In the genomic region with DNA sequence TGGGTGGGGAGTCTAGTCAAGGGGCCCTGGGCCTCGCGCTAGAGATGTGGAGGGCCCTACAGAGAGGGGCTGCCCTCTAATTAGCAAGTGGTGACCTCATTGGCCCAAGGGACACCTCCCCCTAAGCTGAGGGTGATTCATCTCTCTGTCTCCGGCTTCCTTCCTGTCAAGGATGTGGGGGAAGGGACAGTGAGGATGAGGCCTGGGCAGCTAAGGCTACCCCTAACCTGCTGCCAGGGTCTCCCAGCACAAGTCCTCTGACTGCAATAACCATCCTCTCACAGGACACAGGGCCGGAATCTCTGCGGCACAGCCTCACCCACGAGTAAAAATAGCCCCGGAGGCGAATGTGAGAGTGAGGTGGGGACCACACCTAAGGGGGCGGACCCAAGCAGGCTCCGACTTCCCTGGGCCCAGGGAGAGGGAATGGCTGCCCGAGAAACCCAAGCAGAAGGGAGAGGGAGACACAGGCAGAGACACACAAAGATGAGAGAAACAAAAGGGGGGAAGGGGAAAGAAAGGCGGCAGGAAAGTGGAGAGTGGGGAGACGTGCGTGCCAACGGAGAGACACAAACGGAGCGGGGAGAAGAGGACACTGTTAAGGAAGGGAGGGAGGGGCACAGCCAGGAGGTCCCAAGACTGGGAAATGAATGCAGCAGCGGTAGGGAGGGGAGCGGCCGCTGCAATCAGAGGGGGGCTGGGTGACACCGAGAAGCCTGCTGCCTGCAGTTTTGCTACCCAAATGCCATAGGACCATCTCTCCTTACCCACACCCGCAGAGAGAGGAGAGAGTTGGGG, we compare ENCODE assay signal across 1 cellular context.
TF ChIP-seq lines count a peak whose summit lies in the region.

No MANE protein-coding gene starts in this region.

TF ChIP-seq in K562, 482 proteins besides CTCF, POLR2A, EP300 and RAD21 (continues in another document):
- TF ChIP-seq DMBX1 (CRISPR knock-in tag; IDR thresholded peaks at IDR 0.05; ENCODE audit: borderline replicate concordance) = peak; percentile 66
- TF ChIP-seq, protein P1, sequence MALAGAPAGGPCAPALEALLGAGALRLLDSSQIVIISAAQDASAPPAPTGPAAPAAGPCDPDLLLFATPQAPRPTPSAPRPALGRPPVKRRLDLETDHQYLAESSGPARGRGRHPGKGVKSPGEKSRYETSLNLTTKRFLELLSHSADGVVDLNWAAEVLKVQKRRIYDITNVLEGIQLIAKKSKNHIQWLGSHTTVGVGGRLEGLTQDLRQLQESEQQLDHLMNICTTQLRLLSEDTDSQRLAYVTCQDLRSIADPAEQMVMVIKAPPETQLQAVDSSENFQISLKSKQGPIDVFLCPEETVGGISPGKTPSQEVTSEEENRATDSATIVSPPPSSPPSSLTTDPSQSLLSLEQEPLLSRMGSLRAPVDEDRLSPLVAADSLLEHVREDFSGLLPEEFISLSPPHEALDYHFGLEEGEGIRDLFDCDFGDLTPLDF (CRISPR knock-in tag; IDR thresholded peaks at IDR 0.05) = no peak
- TF ChIP-seq ARHGAP35 (IDR thresholded peaks at IDR 0.05; ENCODE audit: partially characterized antibody) = peak; percentile 85
- TF ChIP-seq RCOR1 (IDR thresholded peaks at IDR 0.05; ENCODE audit: borderline replicate concordance in 1 of 2, low read depth in 2 of 2, low read length in 2 of 2) = peak in 1 of 2 experiments; percentile 95; a peak in 2 of 4 replicates
- peak; percentile 26 for TF ChIP-seq HNRNPLL (IDR thresholded peaks at IDR 0.05; ENCODE audit: low read depth, low read length, poor library complexity, severe bottlenecking)
- TF ChIP-seq HDAC6 (IDR thresholded peaks at IDR 0.05; ENCODE audit: low read depth, low read length) = no peak
- TF ChIP-seq LARP7 (IDR thresholded peaks at IDR 0.05) = peak; percentile 99
- TF ChIP-seq, protein P2, sequence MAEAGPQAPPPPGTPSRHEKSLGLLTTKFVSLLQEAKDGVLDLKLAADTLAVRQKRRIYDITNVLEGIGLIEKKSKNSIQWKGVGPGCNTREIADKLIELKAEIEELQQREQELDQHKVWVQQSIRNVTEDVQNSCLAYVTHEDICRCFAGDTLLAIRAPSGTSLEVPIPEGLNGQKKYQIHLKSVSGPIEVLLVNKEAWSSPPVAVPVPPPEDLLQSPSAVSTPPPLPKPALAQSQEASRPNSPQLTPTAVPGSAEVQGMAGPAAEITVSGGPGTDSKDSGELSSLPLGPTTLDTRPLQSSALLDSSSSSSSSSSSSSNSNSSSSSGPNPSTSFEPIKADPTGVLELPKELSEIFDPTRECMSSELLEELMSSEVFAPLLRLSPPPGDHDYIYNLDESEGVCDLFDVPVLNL (CRISPR knock-in tag; IDR thresholded peaks at IDR 0.05; ENCODE audit: low read depth) = peak; percentile 73; the same call in 1 of the 2 replicates
- TF ChIP-seq SIRT6 (IDR thresholded peaks at IDR 0.05; ENCODE audit: low read depth, low read length) = peak; percentile 30
- TF ChIP-seq DNMT1 (IDR thresholded peaks at IDR 0.05) = peak; percentile 96; the same call in 1 of the 2 replicates
- TF ChIP-seq ZNF384 (IDR thresholded peaks at IDR 0.05; ENCODE audit: low read depth, low read length) = no peak
- TF ChIP-seq TEAD2 (tag; IDR thresholded peaks at IDR 0.05) = no peak
- TF ChIP-seq SNRNP70 (optimal IDR thresholded peaks at IDR 0.05; ENCODE audit: low read depth, low read length) = no peak
- TF ChIP-seq MXI1 (IDR thresholded peaks at IDR 0.05; ENCODE audit: low read depth, low read length) = peak; percentile 71
- no peak for TF ChIP-seq ILF3 (IDR thresholded peaks at IDR 0.05; ENCODE audit: borderline replicate concordance)
- peak in 1 of 2 experiments; percentile 97; a peak in 2 of 4 replicates for TF ChIP-seq HDAC1 (IDR thresholded peaks at IDR 0.05)
- TF ChIP-seq MCM3 (IDR thresholded peaks at IDR 0.05) = no peak
- TF ChIP-seq, protein P3, sequence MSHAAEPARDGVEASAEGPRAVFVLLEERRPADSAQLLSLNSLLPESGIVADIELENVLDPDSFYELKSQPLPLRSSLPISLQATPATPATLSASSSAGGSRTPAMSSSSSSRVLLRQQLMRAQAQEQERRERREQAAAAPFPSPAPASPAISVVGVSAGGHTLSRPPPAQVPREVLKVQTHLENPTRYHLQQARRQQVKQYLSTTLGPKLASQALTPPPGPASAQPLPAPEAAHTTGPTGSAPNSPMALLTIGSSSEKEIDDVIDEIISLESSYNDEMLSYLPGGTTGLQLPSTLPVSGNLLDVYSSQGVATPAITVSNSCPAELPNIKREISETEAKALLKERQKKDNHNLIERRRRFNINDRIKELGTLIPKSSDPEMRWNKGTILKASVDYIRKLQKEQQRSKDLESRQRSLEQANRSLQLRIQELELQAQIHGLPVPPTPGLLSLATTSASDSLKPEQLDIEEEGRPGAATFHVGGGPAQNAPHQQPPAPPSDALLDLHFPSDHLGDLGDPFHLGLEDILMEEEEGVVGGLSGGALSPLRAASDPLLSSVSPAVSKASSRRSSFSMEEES (CRISPR knock-in tag; IDR thresholded peaks at IDR 0.05) = no peak
- TF ChIP-seq, protein P4, sequence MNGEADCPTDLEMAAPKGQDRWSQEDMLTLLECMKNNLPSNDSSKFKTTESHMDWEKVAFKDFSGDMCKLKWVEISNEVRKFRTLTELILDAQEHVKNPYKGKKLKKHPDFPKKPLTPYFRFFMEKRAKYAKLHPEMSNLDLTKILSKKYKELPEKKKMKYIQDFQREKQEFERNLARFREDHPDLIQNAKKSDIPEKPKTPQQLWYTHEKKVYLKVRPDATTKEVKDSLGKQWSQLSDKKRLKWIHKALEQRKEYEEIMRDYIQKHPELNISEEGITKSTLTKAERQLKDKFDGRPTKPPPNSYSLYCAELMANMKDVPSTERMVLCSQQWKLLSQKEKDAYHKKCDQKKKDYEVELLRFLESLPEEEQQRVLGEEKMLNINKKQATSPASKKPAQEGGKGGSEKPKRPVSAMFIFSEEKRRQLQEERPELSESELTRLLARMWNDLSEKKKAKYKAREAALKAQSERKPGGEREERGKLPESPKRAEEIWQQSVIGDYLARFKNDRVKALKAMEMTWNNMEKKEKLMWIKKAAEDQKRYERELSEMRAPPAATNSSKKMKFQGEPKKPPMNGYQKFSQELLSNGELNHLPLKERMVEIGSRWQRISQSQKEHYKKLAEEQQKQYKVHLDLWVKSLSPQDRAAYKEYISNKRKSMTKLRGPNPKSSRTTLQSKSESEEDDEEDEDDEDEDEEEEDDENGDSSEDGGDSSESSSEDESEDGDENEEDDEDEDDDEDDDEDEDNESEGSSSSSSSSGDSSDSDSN (IDR thresholded peaks at IDR 0.05; ENCODE audit: borderline replicate concordance in 1 of 2, low read depth in 2 of 2, low read length in 2 of 2) = 0 out of 4 replicates have a peak, but pooled peaks of 1 of the 2 experiments have one; percentile 50
- no peak for TF ChIP-seq KLF6 (CRISPR knock-in tag; IDR thresholded peaks at IDR 0.05; ENCODE audit: borderline replicate concordance)
- TF ChIP-seq, protein P5, sequence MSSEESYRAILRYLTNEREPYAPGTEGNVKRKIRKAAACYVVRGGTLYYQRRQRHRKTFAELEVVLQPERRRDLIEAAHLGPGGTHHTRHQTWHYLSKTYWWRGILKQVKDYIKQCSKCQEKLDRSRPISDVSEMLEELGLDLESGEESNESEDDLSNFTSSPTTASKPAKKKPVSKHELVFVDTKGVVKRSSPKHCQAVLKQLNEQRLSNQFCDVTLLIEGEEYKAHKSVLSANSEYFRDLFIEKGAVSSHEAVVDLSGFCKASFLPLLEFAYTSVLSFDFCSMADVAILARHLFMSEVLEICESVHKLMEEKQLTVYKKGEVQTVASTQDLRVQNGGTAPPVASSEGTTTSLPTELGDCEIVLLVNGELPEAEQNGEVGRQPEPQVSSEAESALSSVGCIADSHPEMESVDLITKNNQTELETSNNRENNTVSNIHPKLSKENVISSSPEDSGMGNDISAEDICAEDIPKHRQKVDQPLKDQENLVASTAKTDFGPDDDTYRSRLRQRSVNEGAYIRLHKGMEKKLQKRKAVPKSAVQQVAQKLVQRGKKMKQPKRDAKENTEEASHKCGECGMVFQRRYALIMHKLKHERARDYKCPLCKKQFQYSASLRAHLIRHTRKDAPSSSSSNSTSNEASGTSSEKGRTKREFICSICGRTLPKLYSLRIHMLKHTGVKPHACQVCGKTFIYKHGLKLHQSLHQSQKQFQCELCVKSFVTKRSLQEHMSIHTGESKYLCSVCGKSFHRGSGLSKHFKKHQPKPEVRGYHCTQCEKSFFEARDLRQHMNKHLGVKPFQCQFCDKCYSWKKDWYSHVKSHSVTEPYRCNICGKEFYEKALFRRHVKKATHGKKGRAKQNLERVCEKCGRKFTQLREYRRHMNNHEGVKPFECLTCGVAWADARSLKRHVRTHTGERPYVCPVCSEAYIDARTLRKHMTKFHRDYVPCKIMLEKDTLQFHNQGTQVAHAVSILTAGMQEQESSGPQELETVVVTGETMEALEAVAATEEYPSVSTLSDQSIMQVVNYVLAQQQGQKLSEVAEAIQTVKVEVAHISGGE (CRISPR knock-in tag; IDR thresholded peaks at IDR 0.05) = peak in 1 of 3 experiments; percentile 14; a peak in 1 of 6 replicates
- TF ChIP-seq ZNF316 (IDR thresholded peaks at IDR 0.05) = 0 out of 2 replicates have a peak, but pooled peaks have one; percentile 25
- TF ChIP-seq EP400 (IDR thresholded peaks at IDR 0.05) = no peak
- TF ChIP-seq ZBTB1 (CRISPR knock-in tag; IDR thresholded peaks at IDR 0.05; ENCODE audit: borderline replicate concordance, low read depth) = no peak
- TF ChIP-seq NFIC (IDR thresholded peaks at IDR 0.05) = no peak
- no peak for TF ChIP-seq RB1 (IDR thresholded peaks at IDR 0.05; ENCODE audit: low read depth)
- TF ChIP-seq HDAC2 (IDR thresholded peaks at IDR 0.05) = peak; percentile 89
- 0 out of 4 replicates have a peak, but pooled peaks of 1 of the 2 experiments have one; percentile 34 for TF ChIP-seq ETV6 (IDR thresholded peaks at IDR 0.05; ENCODE audit: borderline replicate concordance in 1 of 2, low read depth in 2 of 2, low read length in 1 of 2)
- no peak for TF ChIP-seq ETV6 (CRISPR knock-in tag; IDR thresholded peaks at IDR 0.05; ENCODE audit: borderline replicate concordance)
- TF ChIP-seq ZBED1 (IDR thresholded peaks at IDR 0.05) = no peak
- 0 out of 2 replicates have a peak, but pooled peaks have one; percentile 10 for TF ChIP-seq ERF (CRISPR knock-in tag; IDR thresholded peaks at IDR 0.05)
- TF ChIP-seq RFX1 (IDR thresholded peaks at IDR 0.05) = no peak
- TF ChIP-seq, protein P6, sequence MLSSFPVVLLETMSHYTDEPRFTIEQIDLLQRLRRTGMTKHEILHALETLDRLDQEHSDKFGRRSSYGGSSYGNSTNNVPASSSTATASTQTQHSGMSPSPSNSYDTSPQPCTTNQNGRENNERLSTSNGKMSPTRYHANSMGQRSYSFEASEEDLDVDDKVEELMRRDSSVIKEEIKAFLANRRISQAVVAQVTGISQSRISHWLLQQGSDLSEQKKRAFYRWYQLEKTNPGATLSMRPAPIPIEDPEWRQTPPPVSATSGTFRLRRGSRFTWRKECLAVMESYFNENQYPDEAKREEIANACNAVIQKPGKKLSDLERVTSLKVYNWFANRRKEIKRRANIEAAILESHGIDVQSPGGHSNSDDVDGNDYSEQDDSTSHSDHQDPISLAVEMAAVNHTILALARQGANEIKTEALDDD (IDR thresholded peaks at IDR 0.05) = no peak
- TF ChIP-seq, protein P7, sequence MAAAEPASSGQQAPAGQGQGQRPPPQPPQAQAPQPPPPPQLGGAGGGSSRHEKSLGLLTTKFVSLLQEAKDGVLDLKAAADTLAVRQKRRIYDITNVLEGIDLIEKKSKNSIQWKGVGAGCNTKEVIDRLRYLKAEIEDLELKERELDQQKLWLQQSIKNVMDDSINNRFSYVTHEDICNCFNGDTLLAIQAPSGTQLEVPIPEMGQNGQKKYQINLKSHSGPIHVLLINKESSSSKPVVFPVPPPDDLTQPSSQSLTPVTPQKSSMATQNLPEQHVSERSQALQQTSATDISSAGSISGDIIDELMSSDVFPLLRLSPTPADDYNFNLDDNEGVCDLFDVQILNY (CRISPR knock-in tag; IDR thresholded peaks at IDR 0.05) = peak; percentile 84
- no peak for TF ChIP-seq ZNF589 (CRISPR knock-in tag; IDR thresholded peaks at IDR 0.05; ENCODE audit: low read depth)
- TF ChIP-seq ZNF75A (CRISPR knock-in tag; IDR thresholded peaks at IDR 0.05) = no peak; the same call in 1 of the 2 replicates
- TF ChIP-seq POLR2G (IDR thresholded peaks at IDR 0.05; ENCODE audit: low read depth, low read length) = peak; percentile 77
- TF ChIP-seq, protein P8, sequence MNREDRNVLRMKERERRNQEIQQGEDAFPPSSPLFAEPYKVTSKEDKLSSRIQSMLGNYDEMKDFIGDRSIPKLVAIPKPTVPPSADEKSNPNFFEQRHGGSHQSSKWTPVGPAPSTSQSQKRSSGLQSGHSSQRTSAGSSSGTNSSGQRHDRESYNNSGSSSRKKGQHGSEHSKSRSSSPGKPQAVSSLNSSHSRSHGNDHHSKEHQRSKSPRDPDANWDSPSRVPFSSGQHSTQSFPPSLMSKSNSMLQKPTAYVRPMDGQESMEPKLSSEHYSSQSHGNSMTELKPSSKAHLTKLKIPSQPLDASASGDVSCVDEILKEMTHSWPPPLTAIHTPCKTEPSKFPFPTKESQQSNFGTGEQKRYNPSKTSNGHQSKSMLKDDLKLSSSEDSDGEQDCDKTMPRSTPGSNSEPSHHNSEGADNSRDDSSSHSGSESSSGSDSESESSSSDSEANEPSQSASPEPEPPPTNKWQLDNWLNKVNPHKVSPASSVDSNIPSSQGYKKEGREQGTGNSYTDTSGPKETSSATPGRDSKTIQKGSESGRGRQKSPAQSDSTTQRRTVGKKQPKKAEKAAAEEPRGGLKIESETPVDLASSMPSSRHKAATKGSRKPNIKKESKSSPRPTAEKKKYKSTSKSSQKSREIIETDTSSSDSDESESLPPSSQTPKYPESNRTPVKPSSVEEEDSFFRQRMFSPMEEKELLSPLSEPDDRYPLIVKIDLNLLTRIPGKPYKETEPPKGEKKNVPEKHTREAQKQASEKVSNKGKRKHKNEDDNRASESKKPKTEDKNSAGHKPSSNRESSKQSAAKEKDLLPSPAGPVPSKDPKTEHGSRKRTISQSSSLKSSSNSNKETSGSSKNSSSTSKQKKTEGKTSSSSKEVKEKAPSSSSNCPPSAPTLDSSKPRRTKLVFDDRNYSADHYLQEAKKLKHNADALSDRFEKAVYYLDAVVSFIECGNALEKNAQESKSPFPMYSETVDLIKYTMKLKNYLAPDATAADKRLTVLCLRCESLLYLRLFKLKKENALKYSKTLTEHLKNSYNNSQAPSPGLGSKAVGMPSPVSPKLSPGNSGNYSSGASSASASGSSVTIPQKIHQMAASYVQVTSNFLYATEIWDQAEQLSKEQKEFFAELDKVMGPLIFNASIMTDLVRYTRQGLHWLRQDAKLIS (CRISPR knock-in tag; IDR thresholded peaks at IDR 0.05) = no peak
- TF ChIP-seq TRIM28 (IDR thresholded peaks at IDR 0.05) = no peak
- no peak for TF ChIP-seq ZNF24 (IDR thresholded peaks at IDR 0.05)
- no peak for TF ChIP-seq MYNN (IDR thresholded peaks at IDR 0.05)
- no peak for TF ChIP-seq MYNN (CRISPR knock-in tag; IDR thresholded peaks at IDR 0.05)
- TF ChIP-seq HLTF (IDR thresholded peaks at IDR 0.05) = peak; percentile 95
